ENCODE assay signal across 1 cellular context in the genomic region with DNA sequence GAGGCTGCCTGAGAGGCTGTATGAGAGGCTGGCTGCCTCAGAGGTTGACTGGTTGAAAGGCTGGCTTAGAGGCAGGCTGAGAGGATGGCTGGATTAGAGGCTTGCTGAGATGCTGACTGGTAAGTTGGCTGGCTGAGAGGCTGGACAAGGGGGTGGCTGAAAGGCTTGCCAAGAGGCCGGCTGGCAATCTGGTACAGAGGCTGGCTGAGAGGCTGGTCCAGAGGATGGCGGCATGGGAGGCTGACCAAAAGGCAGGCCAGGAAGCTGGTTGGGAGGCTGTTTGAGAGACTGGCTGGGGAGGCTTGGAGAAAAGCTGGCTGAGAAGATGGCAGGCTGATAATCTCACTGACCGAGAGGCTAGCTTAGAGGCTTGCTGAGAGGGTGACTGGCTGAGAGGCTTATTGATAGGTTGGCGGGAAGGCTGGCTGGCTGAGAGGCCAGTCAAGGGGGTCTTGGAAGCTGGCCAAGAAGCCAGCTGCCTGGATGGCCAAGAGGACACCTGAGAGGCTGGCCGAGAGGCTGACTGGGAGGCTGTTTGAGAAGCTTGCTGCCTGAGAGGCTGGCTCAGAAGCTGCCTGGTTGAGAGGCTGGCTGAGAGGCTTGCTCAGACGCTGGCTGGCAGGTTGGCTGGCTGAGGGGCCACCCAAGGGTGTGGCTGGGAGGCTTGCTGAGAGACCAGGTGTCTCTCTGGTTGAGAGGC.
A peak's percentile ranks its signal among the peaks of the same experiment; 100 is the strongest.
TF ChIP-seq lines count a peak whose summit lies in the region.

No MANE protein-coding gene starts in this region.

TF ChIP-seq in HepG2, 621 proteins besides CTCF, POLR2A, EP300 and RAD21 (continued from another document and continues in another):
- TF ChIP-seq, protein P1, sequence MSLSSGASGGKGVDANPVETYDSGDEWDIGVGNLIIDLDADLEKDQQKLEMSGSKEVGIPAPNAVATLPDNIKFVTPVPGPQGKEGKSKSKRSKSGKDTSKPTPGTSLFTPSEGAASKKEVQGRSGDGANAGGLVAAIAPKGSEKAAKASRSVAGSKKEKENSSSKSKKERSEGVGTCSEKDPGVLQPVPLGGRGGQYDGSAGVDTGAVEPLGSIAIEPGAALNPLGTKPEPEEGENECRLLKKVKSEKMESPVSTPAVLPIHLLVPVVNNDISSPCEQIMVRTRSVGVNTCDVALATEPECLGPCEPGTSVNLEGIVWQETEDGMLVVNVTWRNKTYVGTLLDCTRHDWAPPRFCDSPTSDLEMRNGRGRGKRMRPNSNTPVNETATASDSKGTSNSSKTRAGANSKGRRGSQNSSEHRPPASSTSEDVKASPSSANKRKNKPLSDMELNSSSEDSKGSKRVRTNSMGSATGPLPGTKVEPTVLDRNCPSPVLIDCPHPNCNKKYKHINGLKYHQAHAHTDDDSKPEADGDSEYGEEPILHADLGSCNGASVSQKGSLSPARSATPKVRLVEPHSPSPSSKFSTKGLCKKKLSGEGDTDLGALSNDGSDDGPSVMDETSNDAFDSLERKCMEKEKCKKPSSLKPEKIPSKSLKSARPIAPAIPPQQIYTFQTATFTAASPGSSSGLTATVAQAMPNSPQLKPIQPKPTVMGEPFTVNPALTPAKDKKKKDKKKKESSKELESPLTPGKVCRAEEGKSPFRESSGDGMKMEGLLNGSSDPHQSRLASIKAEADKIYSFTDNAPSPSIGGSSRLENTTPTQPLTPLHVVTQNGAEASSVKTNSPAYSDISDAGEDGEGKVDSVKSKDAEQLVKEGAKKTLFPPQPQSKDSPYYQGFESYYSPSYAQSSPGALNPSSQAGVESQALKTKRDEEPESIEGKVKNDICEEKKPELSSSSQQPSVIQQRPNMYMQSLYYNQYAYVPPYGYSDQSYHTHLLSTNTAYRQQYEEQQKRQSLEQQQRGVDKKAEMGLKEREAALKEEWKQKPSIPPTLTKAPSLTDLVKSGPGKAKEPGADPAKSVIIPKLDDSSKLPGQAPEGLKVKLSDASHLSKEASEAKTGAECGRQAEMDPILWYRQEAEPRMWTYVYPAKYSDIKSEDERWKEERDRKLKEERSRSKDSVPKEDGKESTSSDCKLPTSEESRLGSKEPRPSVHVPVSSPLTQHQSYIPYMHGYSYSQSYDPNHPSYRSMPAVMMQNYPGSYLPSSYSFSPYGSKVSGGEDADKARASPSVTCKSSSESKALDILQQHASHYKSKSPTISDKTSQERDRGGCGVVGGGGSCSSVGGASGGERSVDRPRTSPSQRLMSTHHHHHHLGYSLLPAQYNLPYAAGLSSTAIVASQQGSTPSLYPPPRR (CRISPR knock-in tag; IDR thresholded peaks at IDR 0.05; ENCODE audit: borderline replicate concordance): no peak
- TF ChIP-seq ZNF546 (CRISPR knock-in tag; conservative IDR thresholded peaks at IDR 0.05): no peak
- peak; percentile 39; the same call in 1 of the 2 replicates for TF ChIP-seq MTA1 (CRISPR knock-in tag; IDR thresholded peaks at IDR 0.05; ENCODE audit: borderline replicate concordance)
- TF ChIP-seq ZNF556 (CRISPR knock-in tag; IDR thresholded peaks at IDR 0.05; ENCODE audit: borderline replicate concordance): 0 out of 2 replicates have a peak, but pooled peaks have one; percentile 17
- no peak for TF ChIP-seq ELF4 (CRISPR knock-in tag; IDR thresholded peaks at IDR 0.05; ENCODE audit: borderline replicate concordance)
- no peak for TF ChIP-seq SOX6 (IDR thresholded peaks at IDR 0.05)
- peak; percentile 56 for TF ChIP-seq SOX6 (CRISPR knock-in tag; IDR thresholded peaks at IDR 0.05)
- TF ChIP-seq, protein P2, sequence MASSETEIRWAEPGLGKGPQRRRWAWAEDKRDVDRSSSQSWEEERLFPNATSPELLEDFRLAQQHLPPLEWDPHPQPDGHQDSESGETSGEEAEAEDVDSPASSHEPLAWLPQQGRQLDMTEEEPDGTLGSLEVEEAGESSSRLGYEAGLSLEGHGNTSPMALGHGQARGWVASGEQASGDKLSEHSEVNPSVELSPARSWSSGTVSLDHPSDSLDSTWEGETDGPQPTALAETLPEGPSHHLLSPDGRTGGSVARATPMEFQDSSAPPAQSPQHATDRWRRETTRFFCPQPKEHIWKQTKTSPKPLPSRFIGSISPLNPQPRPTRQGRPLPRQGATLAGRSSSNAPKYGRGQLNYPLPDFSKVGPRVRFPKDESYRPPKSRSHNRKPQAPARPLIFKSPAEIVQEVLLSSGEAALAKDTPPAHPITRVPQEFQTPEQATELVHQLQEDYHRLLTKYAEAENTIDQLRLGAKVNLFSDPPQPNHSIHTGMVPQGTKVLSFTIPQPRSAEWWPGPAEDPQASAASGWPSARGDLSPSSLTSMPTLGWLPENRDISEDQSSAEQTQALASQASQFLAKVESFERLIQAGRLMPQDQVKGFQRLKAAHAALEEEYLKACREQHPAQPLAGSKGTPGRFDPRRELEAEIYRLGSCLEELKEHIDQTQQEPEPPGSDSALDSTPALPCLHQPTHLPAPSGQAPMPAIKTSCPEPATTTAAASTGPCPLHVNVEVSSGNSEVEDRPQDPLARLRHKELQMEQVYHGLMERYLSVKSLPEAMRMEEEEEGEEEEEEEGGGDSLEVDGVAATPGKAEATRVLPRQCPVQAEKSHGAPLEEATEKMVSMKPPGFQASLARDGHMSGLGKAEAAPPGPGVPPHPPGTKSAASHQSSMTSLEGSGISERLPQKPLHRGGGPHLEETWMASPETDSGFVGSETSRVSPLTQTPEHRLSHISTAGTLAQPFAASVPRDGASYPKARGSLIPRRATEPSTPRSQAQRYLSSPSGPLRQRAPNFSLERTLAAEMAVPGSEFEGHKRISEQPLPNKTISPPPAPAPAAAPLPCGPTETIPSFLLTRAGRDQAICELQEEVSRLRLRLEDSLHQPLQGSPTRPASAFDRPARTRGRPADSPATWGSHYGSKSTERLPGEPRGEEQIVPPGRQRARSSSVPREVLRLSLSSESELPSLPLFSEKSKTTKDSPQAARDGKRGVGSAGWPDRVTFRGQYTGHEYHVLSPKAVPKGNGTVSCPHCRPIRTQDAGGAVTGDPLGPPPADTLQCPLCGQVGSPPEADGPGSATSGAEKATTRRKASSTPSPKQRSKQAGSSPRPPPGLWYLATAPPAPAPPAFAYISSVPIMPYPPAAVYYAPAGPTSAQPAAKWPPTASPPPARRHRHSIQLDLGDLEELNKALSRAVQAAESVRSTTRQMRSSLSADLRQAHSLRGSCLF (CRISPR knock-in tag; IDR thresholded peaks at IDR 0.05; ENCODE audit: borderline replicate concordance): no peak
- TF ChIP-seq BHLHE40 (IDR thresholded peaks at IDR 0.05; ENCODE audit: low read length): no peak
- TF ChIP-seq NR2F2 (IDR thresholded peaks at IDR 0.05; ENCODE audit: borderline replicate concordance, low read depth): no peak
- no peak for TF ChIP-seq ZNF317 (CRISPR knock-in tag; IDR thresholded peaks at IDR 0.05)
- TF ChIP-seq, protein P3, sequence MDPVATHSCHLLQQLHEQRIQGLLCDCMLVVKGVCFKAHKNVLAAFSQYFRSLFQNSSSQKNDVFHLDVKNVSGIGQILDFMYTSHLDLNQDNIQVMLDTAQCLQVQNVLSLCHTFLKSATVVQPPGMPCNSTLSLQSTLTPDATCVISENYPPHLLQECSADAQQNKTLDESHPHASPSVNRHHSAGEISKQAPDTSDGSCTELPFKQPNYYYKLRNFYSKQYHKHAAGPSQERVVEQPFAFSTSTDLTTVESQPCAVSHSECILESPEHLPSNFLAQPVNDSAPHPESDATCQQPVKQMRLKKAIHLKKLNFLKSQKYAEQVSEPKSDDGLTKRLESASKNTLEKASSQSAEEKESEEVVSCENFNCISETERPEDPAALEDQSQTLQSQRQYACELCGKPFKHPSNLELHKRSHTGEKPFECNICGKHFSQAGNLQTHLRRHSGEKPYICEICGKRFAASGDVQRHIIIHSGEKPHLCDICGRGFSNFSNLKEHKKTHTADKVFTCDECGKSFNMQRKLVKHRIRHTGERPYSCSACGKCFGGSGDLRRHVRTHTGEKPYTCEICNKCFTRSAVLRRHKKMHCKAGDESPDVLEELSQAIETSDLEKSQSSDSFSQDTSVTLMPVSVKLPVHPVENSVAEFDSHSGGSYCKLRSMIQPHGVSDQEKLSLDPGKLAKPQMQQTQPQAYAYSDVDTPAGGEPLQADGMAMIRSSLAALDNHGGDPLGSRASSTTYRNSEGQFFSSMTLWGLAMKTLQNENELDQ (CRISPR knock-in tag; IDR thresholded peaks at IDR 0.05; ENCODE audit: borderline replicate concordance): no peak
- TF ChIP-seq ZNF430 (CRISPR knock-in tag; IDR thresholded peaks at IDR 0.05): peak; percentile 30; the same call in 1 of the 2 replicates
- TF ChIP-seq ZNF224 (CRISPR knock-in tag; IDR thresholded peaks at IDR 0.05): no peak
- peak; percentile 54; the same call in 1 of the 2 replicates for TF ChIP-seq NFKB2 (CRISPR knock-in tag; IDR thresholded peaks at IDR 0.05; ENCODE audit: borderline replicate concordance)
- peak; percentile 50 for TF ChIP-seq MED1 (CRISPR knock-in tag; IDR thresholded peaks at IDR 0.05)
- TF ChIP-seq RAD51 (IDR thresholded peaks at IDR 0.05; ENCODE audit: borderline replicate concordance): no peak
- TF ChIP-seq, protein P4, sequence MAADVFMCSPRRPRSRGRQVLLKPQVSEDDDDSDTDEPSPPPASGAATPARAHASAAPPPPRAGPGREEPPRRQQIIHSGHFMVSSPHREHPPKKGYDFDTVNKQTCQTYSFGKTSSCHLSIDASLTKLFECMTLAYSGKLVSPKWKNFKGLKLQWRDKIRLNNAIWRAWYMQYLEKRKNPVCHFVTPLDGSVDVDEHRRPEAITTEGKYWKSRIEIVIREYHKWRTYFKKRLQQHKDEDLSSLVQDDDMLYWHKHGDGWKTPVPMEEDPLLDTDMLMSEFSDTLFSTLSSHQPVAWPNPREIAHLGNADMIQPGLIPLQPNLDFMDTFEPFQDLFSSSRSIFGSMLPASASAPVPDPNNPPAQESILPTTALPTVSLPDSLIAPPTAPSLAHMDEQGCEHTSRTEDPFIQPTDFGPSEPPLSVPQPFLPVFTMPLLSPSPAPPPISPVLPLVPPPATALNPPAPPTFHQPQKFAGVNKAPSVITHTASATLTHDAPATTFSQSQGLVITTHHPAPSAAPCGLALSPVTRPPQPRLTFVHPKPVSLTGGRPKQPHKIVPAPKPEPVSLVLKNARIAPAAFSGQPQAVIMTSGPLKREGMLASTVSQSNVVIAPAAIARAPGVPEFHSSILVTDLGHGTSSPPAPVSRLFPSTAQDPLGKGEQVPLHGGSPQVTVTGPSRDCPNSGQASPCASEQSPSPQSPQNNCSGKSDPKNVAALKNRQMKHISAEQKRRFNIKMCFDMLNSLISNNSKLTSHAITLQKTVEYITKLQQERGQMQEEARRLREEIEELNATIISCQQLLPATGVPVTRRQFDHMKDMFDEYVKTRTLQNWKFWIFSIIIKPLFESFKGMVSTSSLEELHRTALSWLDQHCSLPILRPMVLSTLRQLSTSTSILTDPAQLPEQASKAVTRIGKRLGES (CRISPR knock-in tag; IDR thresholded peaks at IDR 0.05; ENCODE audit: borderline replicate concordance): no peak
- TF ChIP-seq ELF1 (CRISPR knock-in tag; IDR thresholded peaks at IDR 0.05): no peak
- TF ChIP-seq SALL2 (CRISPR knock-in tag; IDR thresholded peaks at IDR 0.05): peak; percentile 30; the same call in 1 of the 2 replicates
- TF ChIP-seq HCFC1 (IDR thresholded peaks at IDR 0.05; ENCODE audit: low read depth, low read length): no peak
- no peak for TF ChIP-seq ZFP37 (CRISPR knock-in tag; IDR thresholded peaks at IDR 0.05; ENCODE audit: borderline replicate concordance)
- TF ChIP-seq, protein P5, sequence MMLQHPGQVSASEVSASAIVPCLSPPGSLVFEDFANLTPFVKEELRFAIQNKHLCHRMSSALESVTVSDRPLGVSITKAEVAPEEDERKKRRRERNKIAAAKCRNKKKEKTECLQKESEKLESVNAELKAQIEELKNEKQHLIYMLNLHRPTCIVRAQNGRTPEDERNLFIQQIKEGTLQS (CRISPR knock-in tag; IDR thresholded peaks at IDR 0.05): no peak
- no peak for TF ChIP-seq ZNF33A (CRISPR knock-in tag; IDR thresholded peaks at IDR 0.05; ENCODE audit: borderline replicate concordance)
- TF ChIP-seq CENPX (CRISPR knock-in tag; IDR thresholded peaks at IDR 0.05): no peak
- TF ChIP-seq PRPF4 (IDR thresholded peaks at IDR 0.05; ENCODE audit: low read depth, low read length, poor library complexity, severe bottlenecking): no peak
- TF ChIP-seq, protein P6, sequence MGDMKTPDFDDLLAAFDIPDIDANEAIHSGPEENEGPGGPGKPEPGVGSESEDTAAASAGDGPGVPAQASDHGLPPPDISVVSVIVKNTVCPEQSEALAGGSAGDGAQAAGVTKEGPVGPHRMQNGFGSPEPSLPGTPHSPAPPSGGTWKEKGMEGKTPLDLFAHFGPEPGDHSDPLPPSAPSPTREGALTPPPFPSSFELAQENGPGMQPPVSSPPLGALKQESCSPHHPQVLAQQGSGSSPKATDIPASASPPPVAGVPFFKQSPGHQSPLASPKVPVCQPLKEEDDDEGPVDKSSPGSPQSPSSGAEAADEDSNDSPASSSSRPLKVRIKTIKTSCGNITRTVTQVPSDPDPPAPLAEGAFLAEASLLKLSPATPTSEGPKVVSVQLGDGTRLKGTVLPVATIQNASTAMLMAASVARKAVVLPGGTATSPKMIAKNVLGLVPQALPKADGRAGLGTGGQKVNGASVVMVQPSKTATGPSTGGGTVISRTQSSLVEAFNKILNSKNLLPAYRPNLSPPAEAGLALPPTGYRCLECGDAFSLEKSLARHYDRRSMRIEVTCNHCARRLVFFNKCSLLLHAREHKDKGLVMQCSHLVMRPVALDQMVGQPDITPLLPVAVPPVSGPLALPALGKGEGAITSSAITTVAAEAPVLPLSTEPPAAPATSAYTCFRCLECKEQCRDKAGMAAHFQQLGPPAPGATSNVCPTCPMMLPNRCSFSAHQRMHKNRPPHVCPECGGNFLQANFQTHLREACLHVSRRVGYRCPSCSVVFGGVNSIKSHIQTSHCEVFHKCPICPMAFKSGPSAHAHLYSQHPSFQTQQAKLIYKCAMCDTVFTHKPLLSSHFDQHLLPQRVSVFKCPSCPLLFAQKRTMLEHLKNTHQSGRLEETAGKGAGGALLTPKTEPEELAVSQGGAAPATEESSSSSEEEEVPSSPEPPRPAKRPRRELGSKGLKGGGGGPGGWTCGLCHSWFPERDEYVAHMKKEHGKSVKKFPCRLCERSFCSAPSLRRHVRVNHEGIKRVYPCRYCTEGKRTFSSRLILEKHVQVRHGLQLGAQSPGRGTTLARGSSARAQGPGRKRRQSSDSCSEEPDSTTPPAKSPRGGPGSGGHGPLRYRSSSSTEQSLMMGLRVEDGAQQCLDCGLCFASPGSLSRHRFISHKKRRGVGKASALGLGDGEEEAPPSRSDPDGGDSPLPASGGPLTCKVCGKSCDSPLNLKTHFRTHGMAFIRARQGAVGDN (CRISPR knock-in tag; IDR thresholded peaks at IDR 0.05): peak; percentile 76
- TF ChIP-seq ZNF746 (CRISPR knock-in tag; IDR thresholded peaks at IDR 0.05): no peak
- TF ChIP-seq ZFY (CRISPR knock-in tag; IDR thresholded peaks at IDR 0.05): no peak
- TF ChIP-seq ZMYM4 (CRISPR knock-in tag; IDR thresholded peaks at IDR 0.05): peak; percentile 79
- TF ChIP-seq, protein P7, sequence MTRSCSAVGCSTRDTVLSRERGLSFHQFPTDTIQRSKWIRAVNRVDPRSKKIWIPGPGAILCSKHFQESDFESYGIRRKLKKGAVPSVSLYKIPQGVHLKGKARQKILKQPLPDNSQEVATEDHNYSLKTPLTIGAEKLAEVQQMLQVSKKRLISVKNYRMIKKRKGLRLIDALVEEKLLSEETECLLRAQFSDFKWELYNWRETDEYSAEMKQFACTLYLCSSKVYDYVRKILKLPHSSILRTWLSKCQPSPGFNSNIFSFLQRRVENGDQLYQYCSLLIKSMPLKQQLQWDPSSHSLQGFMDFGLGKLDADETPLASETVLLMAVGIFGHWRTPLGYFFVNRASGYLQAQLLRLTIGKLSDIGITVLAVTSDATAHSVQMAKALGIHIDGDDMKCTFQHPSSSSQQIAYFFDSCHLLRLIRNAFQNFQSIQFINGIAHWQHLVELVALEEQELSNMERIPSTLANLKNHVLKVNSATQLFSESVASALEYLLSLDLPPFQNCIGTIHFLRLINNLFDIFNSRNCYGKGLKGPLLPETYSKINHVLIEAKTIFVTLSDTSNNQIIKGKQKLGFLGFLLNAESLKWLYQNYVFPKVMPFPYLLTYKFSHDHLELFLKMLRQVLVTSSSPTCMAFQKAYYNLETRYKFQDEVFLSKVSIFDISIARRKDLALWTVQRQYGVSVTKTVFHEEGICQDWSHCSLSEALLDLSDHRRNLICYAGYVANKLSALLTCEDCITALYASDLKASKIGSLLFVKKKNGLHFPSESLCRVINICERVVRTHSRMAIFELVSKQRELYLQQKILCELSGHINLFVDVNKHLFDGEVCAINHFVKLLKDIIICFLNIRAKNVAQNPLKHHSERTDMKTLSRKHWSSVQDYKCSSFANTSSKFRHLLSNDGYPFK (CRISPR knock-in tag; IDR thresholded peaks at IDR 0.05; ENCODE audit: borderline replicate concordance): no peak
